Comparison of ENCODE assay signal across 1 cellular context in the genomic region with DNA sequence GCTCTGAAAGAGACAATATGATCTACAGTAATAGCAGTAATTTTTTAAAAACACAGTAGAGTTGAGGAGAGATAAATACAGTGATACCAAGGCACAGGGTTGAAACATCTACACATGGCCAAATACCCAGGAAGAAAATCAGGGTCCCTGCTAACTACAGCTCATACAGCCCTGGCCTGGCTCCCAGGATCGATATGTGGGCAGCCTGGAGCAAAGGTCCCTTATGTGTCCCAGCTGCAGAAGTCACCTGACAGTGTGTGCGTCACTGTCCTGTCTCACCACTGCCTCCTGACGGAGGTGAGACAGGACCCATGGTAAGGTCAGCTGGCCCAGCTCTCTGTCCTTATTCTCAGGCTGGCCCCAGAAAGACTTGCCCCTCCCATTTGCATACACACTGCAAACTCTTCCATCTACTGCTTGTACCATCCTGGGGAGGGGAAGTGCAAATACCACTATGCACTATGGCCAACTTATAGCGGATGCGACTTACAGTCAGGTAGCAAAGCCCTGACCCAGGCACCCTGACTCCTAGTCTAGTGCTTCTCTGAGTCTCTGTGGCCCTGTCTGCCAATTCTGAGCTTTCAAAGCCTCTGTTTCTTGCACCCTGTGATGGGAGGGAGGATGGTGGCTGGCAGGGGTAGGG.
TF ChIP-seq lines count a peak whose summit lies in the region.

No MANE protein-coding gene starts in this region.

TF ChIP-seq in HepG2, 621 proteins besides CTCF, POLR2A, EP300 and RAD21 (continued from another document and continues in another):
- TF ChIP-seq, protein P1, sequence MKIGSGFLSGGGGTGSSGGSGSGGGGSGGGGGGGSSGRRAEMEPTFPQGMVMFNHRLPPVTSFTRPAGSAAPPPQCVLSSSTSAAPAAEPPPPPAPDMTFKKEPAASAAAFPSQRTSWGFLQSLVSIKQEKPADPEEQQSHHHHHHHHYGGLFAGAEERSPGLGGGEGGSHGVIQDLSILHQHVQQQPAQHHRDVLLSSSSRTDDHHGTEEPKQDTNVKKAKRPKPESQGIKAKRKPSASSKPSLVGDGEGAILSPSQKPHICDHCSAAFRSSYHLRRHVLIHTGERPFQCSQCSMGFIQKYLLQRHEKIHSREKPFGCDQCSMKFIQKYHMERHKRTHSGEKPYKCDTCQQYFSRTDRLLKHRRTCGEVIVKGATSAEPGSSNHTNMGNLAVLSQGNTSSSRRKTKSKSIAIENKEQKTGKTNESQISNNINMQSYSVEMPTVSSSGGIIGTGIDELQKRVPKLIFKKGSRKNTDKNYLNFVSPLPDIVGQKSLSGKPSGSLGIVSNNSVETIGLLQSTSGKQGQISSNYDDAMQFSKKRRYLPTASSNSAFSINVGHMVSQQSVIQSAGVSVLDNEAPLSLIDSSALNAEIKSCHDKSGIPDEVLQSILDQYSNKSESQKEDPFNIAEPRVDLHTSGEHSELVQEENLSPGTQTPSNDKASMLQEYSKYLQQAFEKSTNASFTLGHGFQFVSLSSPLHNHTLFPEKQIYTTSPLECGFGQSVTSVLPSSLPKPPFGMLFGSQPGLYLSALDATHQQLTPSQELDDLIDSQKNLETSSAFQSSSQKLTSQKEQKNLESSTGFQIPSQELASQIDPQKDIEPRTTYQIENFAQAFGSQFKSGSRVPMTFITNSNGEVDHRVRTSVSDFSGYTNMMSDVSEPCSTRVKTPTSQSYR (CRISPR knock-in tag; IDR thresholded peaks at IDR 0.05; ENCODE audit: borderline replicate concordance), result no peak; the same call in 1 of the 2 replicates
- TF ChIP-seq ZFAT (CRISPR knock-in tag; conservative IDR thresholded peaks at IDR 0.05) (no peak), ZNF775 (CRISPR knock-in tag; IDR thresholded peaks at IDR 0.05; ENCODE audit: borderline replicate concordance) (no peak), TFDP1 (CRISPR knock-in tag; IDR thresholded peaks at IDR 0.05; ENCODE audit: borderline replicate concordance) (0 out of 2 replicates have a peak, but pooled peaks have one; percentile 14), ZNF564 (CRISPR knock-in tag; IDR thresholded peaks at IDR 0.05) (peak; percentile 36; the same call in 1 of the 2 replicates), PRMT3 (CRISPR knock-in tag; IDR thresholded peaks at IDR 0.05; ENCODE audit: borderline replicate concordance, low read depth) (no peak), ZNF614 (CRISPR knock-in tag; IDR thresholded peaks at IDR 0.05; ENCODE audit: borderline replicate concordance) (peak; percentile 65), MAX (IDR thresholded peaks at IDR 0.05) (peak; percentile 75), ZNF101 (CRISPR knock-in tag; IDR thresholded peaks at IDR 0.05; ENCODE audit: borderline replicate concordance, low read depth) (no peak), XBP1 (CRISPR knock-in tag; IDR thresholded peaks at IDR 0.05) (no peak), ZNF652 (CRISPR knock-in tag; IDR thresholded peaks at IDR 0.05; ENCODE audit: borderline replicate concordance, low read depth) (peak; percentile 32; the same call in 1 of the 2 replicates), ZNF205 (CRISPR knock-in tag; IDR thresholded peaks at IDR 0.05) (no peak; the same call in 1 of the 2 replicates), RAD51 (IDR thresholded peaks at IDR 0.05; ENCODE audit: borderline replicate concordance) (peak; percentile 78), THYN1 (CRISPR knock-in tag; IDR thresholded peaks at IDR 0.05; ENCODE audit: borderline replicate concordance, low read depth) (no peak), NCOA1 (CRISPR knock-in tag; IDR thresholded peaks at IDR 0.05) (no peak), NR2F1 (CRISPR knock-in tag; IDR thresholded peaks at IDR 0.05) (peak; percentile 57 to 68; a peak in 3 of 4 replicates), ZNF329 (CRISPR knock-in tag; IDR thresholded peaks at IDR 0.05; ENCODE audit: low read depth) (no peak; the same call in 1 of the 2 replicates), SIN3A (IDR thresholded peaks at IDR 0.05; ENCODE audit: borderline replicate concordance, low read depth, low read length) (no peak), SOX13 (IDR thresholded peaks at IDR 0.05) (no peak), SOX13 (CRISPR knock-in tag; conservative IDR thresholded peaks at IDR 0.05 in 1 of 2, IDR thresholded peaks at IDR 0.05 in 1 of 2) (peak in 1 of 2 experiments; percentile 74; a peak in 2 of 4 replicates), ARNT (IDR thresholded peaks at IDR 0.05) (no peak), GZF1 (CRISPR knock-in tag; IDR thresholded peaks at IDR 0.05) (peak; percentile 93; the same call in 1 of the 2 replicates), MEF2D (CRISPR knock-in tag; IDR thresholded peaks at IDR 0.05) (peak; percentile 89), ZNF264 (CRISPR knock-in tag; IDR thresholded peaks at IDR 0.05) (peak; percentile 92), ZNF644 (CRISPR knock-in tag; IDR thresholded peaks at IDR 0.05; ENCODE audit: low read depth) (peak; percentile 88), CHD4 (IDR thresholded peaks at IDR 0.05; ENCODE audit: borderline replicate concordance, low read length) (no peak), ARID3A (IDR thresholded peaks at IDR 0.05; ENCODE audit: low read depth, low read length) (no peak), MAFG (CRISPR knock-in tag; IDR thresholded peaks at IDR 0.05) (no peak), KAT2B (IDR thresholded peaks at IDR 0.05; ENCODE audit: borderline replicate concordance, low read depth, low read length) (peak; percentile 70; the same call in 1 of the 2 replicates), ZNF367 (CRISPR knock-in tag; IDR thresholded peaks at IDR 0.05; ENCODE audit: borderline replicate concordance) (no peak), ZBTB1 (CRISPR knock-in tag; IDR thresholded peaks at IDR 0.05; ENCODE audit: borderline replicate concordance) (no peak), ZNF510 (CRISPR knock-in tag; IDR thresholded peaks at IDR 0.05; ENCODE audit: low read depth) (no peak), ZNF343 (CRISPR knock-in tag; IDR thresholded peaks at IDR 0.05) (no peak), MIER2 (CRISPR knock-in tag; IDR thresholded peaks at IDR 0.05) (peak; percentile 75; the same call in 1 of the 2 replicates), NRL (CRISPR knock-in tag; IDR thresholded peaks at IDR 0.05; ENCODE audit: borderline replicate concordance) (no peak), ZC3H4 (CRISPR knock-in tag; IDR thresholded peaks at IDR 0.05; ENCODE audit: borderline replicate concordance) (no peak), AKAP8 (CRISPR knock-in tag; IDR thresholded peaks at IDR 0.05) (no peak), ZNF230 (CRISPR knock-in tag; IDR thresholded peaks at IDR 0.05) (0 out of 2 replicates have a peak, but pooled peaks have one; percentile 71), ZXDC (CRISPR knock-in tag; IDR thresholded peaks at IDR 0.05) (0 out of 2 replicates have a peak, but pooled peaks have one; percentile 32), STAT6 (CRISPR knock-in tag; IDR thresholded peaks at IDR 0.05; ENCODE audit: borderline replicate concordance) (peak; percentile 75; the same call in 1 of the 2 replicates), ZNF619 (CRISPR knock-in tag; IDR thresholded peaks at IDR 0.05) (peak; percentile 78; the same call in 1 of the 2 replicates), SRY (CRISPR knock-in tag; IDR thresholded peaks at IDR 0.05) (0 out of 2 replicates have a peak, but pooled peaks have one; percentile 67), ISX (CRISPR knock-in tag; conservative IDR thresholded peaks at IDR 0.05) (no peak), RFX5 (IDR thresholded peaks at IDR 0.05; ENCODE audit: low read depth, low read length) (no peak), STAT5B (CRISPR knock-in tag; IDR thresholded peaks at IDR 0.05) (no peak), ZGPAT (CRISPR knock-in tag; IDR thresholded peaks at IDR 0.05) (peak; percentile 86)
- TF ChIP-seq, protein P2, sequence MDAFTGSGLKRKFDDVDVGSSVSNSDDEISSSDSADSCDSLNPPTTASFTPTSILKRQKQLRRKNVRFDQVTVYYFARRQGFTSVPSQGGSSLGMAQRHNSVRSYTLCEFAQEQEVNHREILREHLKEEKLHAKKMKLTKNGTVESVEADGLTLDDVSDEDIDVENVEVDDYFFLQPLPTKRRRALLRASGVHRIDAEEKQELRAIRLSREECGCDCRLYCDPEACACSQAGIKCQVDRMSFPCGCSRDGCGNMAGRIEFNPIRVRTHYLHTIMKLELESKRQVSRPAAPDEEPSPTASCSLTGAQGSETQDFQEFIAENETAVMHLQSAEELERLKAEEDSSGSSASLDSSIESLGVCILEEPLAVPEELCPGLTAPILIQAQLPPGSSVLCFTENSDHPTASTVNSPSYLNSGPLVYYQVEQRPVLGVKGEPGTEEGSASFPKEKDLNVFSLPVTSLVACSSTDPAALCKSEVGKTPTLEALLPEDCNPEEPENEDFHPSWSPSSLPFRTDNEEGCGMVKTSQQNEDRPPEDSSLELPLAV (CRISPR knock-in tag; conservative IDR thresholded peaks at IDR 0.05; ENCODE audit: low read depth), result no peak
- TF ChIP-seq, protein P3, sequence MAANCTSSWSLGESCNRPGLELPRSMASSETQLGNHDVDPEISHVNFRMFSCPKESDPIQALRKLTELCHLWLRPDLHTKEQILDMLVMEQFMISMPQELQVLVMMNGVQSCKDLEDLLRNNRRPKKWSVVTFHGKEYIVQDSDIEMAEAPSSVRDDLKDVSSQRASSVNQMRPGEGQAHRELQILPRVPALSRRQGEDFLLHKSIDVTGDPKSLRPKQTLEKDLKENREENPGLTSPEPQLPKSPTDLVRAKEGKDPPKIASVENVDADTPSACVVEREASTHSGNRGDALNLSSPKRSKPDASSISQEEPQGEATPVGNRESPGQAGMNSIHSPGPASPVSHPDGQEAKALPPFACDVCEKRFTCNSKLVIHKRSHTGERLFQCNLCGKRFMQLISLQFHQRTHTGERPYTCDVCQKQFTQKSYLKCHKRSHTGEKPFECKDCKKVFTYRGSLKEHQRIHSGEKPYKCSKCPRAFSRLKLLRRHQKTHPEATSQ (CRISPR knock-in tag; IDR thresholded peaks at IDR 0.05; ENCODE audit: borderline replicate concordance), result no peak; the same call in 1 of the 2 replicates
